In genomic region chr21:44024895-44025353, GRCh38 we compare ENCODE assay signal across 8 cellular contexts. TPM values are rescaled to one million over a fixed set of nuclear protein-coding genes. Genes with fewer than 3 reads are reported as not detected.
DNase-seq lines count a peak whose midpoint lies in the region; TF ChIP-seq lines count a peak whose summit lies in the region.

No MANE protein-coding gene starts in this region.

- intact Hi-C loops in activated naive CD4-positive, alpha-beta T cell treated with anti-CD3 and anti-CD28 coated beads for 36 hours (cut with micrococcal nuclease): loop anchor here (1.0 to 2.0 kb wide), 3 partner anchors 12 to 58 kb away; no protein-coding TSS in a partner anchor
- intact Hi-C loops in MCF 10A (cut with micrococcal nuclease): no loop called here

- no peaks in the 10 kb centered on the region for H3K9me2 ChIP-seq in Karpas-422 (replicated peaks; ENCODE audit: insufficient read depth, low read length)

- 83% methylated on average over 8 of the region's 8 CpGs for WGBS in thymus

- H3K9ac ChIP-seq in Karpas-422 (ENCODE audit: low read length): no peak overlapping the region

- H3K4me2 ChIP-seq in Karpas-422 (ENCODE audit: low read depth, low read length, poor library complexity, severe bottlenecking): no peak overlapping the region

- POLR2A ChIA-PET in MCF 10A (lab: Yijun Ruan, JAX): interaction anchor here (1.0 to 1.7 kb wide), 2 partner anchors 11 to 13 kb away, joined by 3 to 6 read pairs; partner anchors contain the start of gene TRAPPC10

- peak overlapping the region; percentile 81 for H3K27ac Mint-ChIP-seq in activated naive CD4-positive, alpha-beta T cell treated with anti-CD3 and anti-CD28 coated beads for 36 hours
- H3K27ac Mint-ChIP-seq in activated naive CD4-positive, alpha-beta T cell treated with anti-CD3 and anti-CD28 coated beads, Interleukin-2, amount 10 ng/mL, durations not matched to agents 7 days and 5 days: no peak overlapping the region
- H3K27ac Mint-ChIP-seq in MCF 10A (ENCODE audit: low read depth, unreplicated experiment): peak overlapping the region; percentile 24

- no peak for TF ChIP-seq CTCF in MCF 10A (IDR thresholded peaks at IDR 0.05; ENCODE audit: unreplicated experiment)

- H3K4me3 ChIP-seq in thymus (ENCODE audit: low read length) (no peak overlapping the region), Karpas-422 (ENCODE audit: low read length) (no peak overlapping the region)

- peak; percentile 35 for DNase-seq in activated naive CD4-positive, alpha-beta T cell treated with anti-CD3 and anti-CD28 coated beads for 36 hours
- DNase-seq in activated naive CD4-positive, alpha-beta T cell treated with anti-CD3 and anti-CD28 coated beads, Interleukin-2, amount 10 ng/mL, durations not matched to agents 7 days and 5 days: no peak
- no peak for DNase-seq in MCF 10A (ENCODE audit: unreplicated experiment)
- DNase-seq in activated effector memory CD4-positive, alpha-beta T cell treated with Interleukin-2 at 50 U/mL for 16 hours: no peak
- DNase-seq in NCI-H446 treated with DMSO at 0.1 percent for 48 hours (lab: John Stamatoyannopoulos, UW): no peak
- DNase-seq in Karpas-422: no peak

- H3K27me3 ChIP-seq in layer of hippocampus (ENCODE audit: control insufficient read depth, insufficient read depth, low read length): no peaks in the 10 kb centered on the region
- H3K27me3 ChIP-seq in thymus (ENCODE audit: control insufficient read depth, insufficient read depth): no peaks in the 10 kb centered on the region
- no peaks in the 10 kb centered on the region for H3K27me3 ChIP-seq in Karpas-422 (ENCODE audit: low read length)

- peaks cover 100% of the 10 kb centered on the region for H3K79me2 ChIP-seq in Karpas-422 (ENCODE audit: low read length)

- BruUV-seq in MCF 10A (replicated peaks; lab: Mats Ljungman, UMichigan): no TSS peak

- H3K27me3 Mint-ChIP-seq in activated naive CD4-positive, alpha-beta T cell treated with anti-CD3 and anti-CD28 coated beads for 36 hours (ENCODE audit: low read depth): no peaks in the 10 kb centered on the region
- no peaks in the 10 kb centered on the region for H3K27me3 Mint-ChIP-seq in activated naive CD4-positive, alpha-beta T cell treated with anti-CD3 and anti-CD28 coated beads, Interleukin-2, amount 10 ng/mL, durations not matched to agents 7 days and 5 days
- no peaks in the 10 kb centered on the region for H3K27me3 Mint-ChIP-seq in MCF 10A (ENCODE audit: insufficient read depth, unreplicated experiment)

- peaks cover 22% of the 10 kb centered on the region for H4K20me1 ChIP-seq in Karpas-422 (ENCODE audit: insufficient read depth, low read depth, low read length)

- peaks cover 6% of the 10 kb centered on the region for H3K36me3 ChIP-seq in thymus (ENCODE audit: control insufficient read depth, insufficient read depth)
- H3K36me3 ChIP-seq in Karpas-422 (ENCODE audit: insufficient read depth, low read length): no peaks in the 10 kb centered on the region

- no peaks in the 10 kb centered on the region for H3K9me3 Mint-ChIP-seq in activated naive CD4-positive, alpha-beta T cell treated with anti-CD3 and anti-CD28 coated beads for 36 hours
- peaks cover 4% of the 10 kb centered on the region for H3K9me3 Mint-ChIP-seq in activated naive CD4-positive, alpha-beta T cell treated with anti-CD3 and anti-CD28 coated beads, Interleukin-2, amount 10 ng/mL, durations not matched to agents 7 days and 5 days
- no peaks in the 10 kb centered on the region for H3K9me3 Mint-ChIP-seq in MCF 10A (ENCODE audit: unreplicated experiment)

- H3K9me3 ChIP-seq in thymus (ENCODE audit: control insufficient read depth) (no peaks in the 10 kb centered on the region), Karpas-422 (ENCODE audit: low read length) (no peaks in the 10 kb centered on the region)

- H2AFZ ChIP-seq in Karpas-422 (ENCODE audit: low read length): no peak overlapping the region

- H3K4me1 Mint-ChIP-seq in activated naive CD4-positive, alpha-beta T cell treated with anti-CD3 and anti-CD28 coated beads for 36 hours (ENCODE audit: low read depth): peaks cover 81% of the 10 kb centered on the region
- peaks cover 57% of the 10 kb centered on the region for H3K4me1 Mint-ChIP-seq in activated naive CD4-positive, alpha-beta T cell treated with anti-CD3 and anti-CD28 coated beads, Interleukin-2, amount 10 ng/mL, durations not matched to agents 7 days and 5 days
- H3K4me1 Mint-ChIP-seq in MCF 10A (ENCODE audit: insufficient read depth, unreplicated experiment): peaks cover 24% of the 10 kb centered on the region

- CTCF ChIA-PET in activated naive CD4-positive, alpha-beta T cell treated with anti-CD3 and anti-CD28 coated beads for 36 hours (lab: Charles Lee): interaction anchor here (1.0 kb wide), 1 partner anchor 58 kb away, joined by 4 read pairs; no protein-coding TSS in a partner anchor
- CTCF ChIA-PET in activated naive CD4-positive, alpha-beta T cell treated with anti-CD3 and anti-CD28 coated beads, Interleukin-2, amount 10 ng/mL, durations not matched to agents 7 days and 5 days (lab: Charles Lee): no interaction called here
- CTCF ChIA-PET in MCF 10A (lab: Yijun Ruan, JAX): interaction anchor here (0.6 kb wide), 1 partner anchor 22 kb away, joined by 3 read pairs; no protein-coding TSS in a partner anchor

- peaks cover 7% of the 10 kb centered on the region for H3K36me3 Mint-ChIP-seq in activated naive CD4-positive, alpha-beta T cell treated with anti-CD3 and anti-CD28 coated beads for 36 hours (ENCODE audit: low read depth)
- peaks cover 16% of the 10 kb centered on the region for H3K36me3 Mint-ChIP-seq in activated naive CD4-positive, alpha-beta T cell treated with anti-CD3 and anti-CD28 coated beads, Interleukin-2, amount 10 ng/mL, durations not matched to agents 7 days and 5 days
- no peaks in the 10 kb centered on the region for H3K36me3 Mint-ChIP-seq in MCF 10A (ENCODE audit: insufficient read depth, unreplicated experiment)

- H3K27ac ChIP-seq in layer of hippocampus (ENCODE audit: low read depth, low read length) (peak overlapping the region; percentile 40), thymus (ENCODE audit: low read depth) (peak overlapping the region; percentile 53), Karpas-422 (ENCODE audit: low read length) (no peak overlapping the region)

- H3K4me1 ChIP-seq in thymus (ENCODE audit: control insufficient read depth, insufficient read depth, low read length): peaks cover 12% of the 10 kb centered on the region
- no peaks in the 10 kb centered on the region for H3K4me1 ChIP-seq in Karpas-422 (ENCODE audit: low read length)

- H3K4me3 Mint-ChIP-seq in activated naive CD4-positive, alpha-beta T cell treated with anti-CD3 and anti-CD28 coated beads for 36 hours: no peak overlapping the region
- H3K4me3 Mint-ChIP-seq in activated naive CD4-positive, alpha-beta T cell treated with anti-CD3 and anti-CD28 coated beads, Interleukin-2, amount 10 ng/mL, durations not matched to agents 7 days and 5 days: no peak overlapping the region
- no peak overlapping the region for H3K4me3 Mint-ChIP-seq in MCF 10A (ENCODE audit: unreplicated experiment)

RNA-seq across cellular contexts. Expression of gene TRAPPC10, which starts 12.8 kb away (rescaled TPM):
- total RNA-seq in activated naive CD4-positive, alpha-beta T cell treated with anti-CD3 and anti-CD28 coated beads for 36 hours: 10 to 100 TPM; 37.1 to 38.6 TPM
- total RNA-seq in MCF 10A (2022): 33.0 and 39.3 TPM in 2 replicates
- 14.0 TPM for polyA plus RNA-seq in thymus
- total RNA-seq in Karpas-422 (2014; rRNA removed; shearing (Covaris generic); ENCODE audit: low replicate concordance): 24.0 and 40.3 TPM in 2 replicates
